Comparison of ENCODE assay signal across 26 cellular contexts in genomic region chr13:111969551-111970135, GRCh38.
"Had no signal": no experiment of that assay in that cellular context is flagged by ENCODE, and none has a peak within 500 bp of the region (broad histone marks: within the 10 kb centered on the region; RNA-seq: fewer than 3 reads in every experiment).

No MANE protein-coding gene starts in this region.

- H3K9me3 ChIP-seq: left ventricle myocardium inferior, mucosa of descending colon, pancreas, prostate gland, suprapubic skin, thoracic aorta, tibial artery, upper lobe of right lung had no signal

- H3K27ac ChIP-seq: left ventricle myocardium inferior, pancreas, prostate gland, skin epidermis, suprapubic skin, thoracic aorta, tibial artery, upper lobe of right lung had no signal

- H3K4me3 ChIP-seq: left ventricle myocardium inferior, lung, mucosa of descending colon, pancreas, prostate gland, skin epidermis, suprapubic skin, thoracic aorta, tibial artery, upper lobe of right lung had no signal

- DNase-seq: islet precursor cell; left ventricle myocardium inferior; mesendoderm; midbrain; mucosa of descending colon; naive thymus-derived CD4-positive, alpha-beta T cell; nucleus accumbens; pancreas; posterior cingulate gyrus; retina; right cardiac atrium; stimulated activated CD4-positive, alpha-beta T cell treated with anti-CD3 and anti-CD28 coated beads, Interleukin-12 subunit alpha, Interleukin-12 subunit beta, amount 100 ng/mL, for 4 hours; stimulated activated CD4-positive, alpha-beta T cell treated with anti-CD3 and anti-CD28 coated beads, Interleukin-15, amount 100 ng/mL, for 24 hours; stimulated activated CD4-positive, alpha-beta T cell treated with anti-CD3 and anti-CD28 coated beads, Interleukin-4, amount 100 ng/mL, for 24 hours; stimulated activated naive CD4-positive, alpha-beta T cell; tibial artery; trophoblast cell; upper lobe of right lung had no signal

- H3K4me1 ChIP-seq: pancreas, prostate gland, suprapubic skin, tibial artery, upper lobe of right lung had no signal

- FAIRE-seq: pancreas, urothelium cell line had no signal

- H3K36me3 ChIP-seq: left ventricle myocardium inferior, pancreas, prostate gland, suprapubic skin, thoracic aorta, tibial artery, upper lobe of right lung had no signal

- ATAC-seq: mucosa of descending colon; naive thymus-derived CD4-positive, alpha-beta T cell; pancreas; right cardiac atrium; sciatic nerve; stimulated activated effector memory CD8-positive, alpha-beta T cell treated with anti-CD3 and anti-CD28 coated beads, Interleukin-12 subunit alpha, Interleukin-12 subunit beta, amount 100 ng/mL, for 72 hours; upper lobe of right lung had no signal
